In the genomic region with DNA sequence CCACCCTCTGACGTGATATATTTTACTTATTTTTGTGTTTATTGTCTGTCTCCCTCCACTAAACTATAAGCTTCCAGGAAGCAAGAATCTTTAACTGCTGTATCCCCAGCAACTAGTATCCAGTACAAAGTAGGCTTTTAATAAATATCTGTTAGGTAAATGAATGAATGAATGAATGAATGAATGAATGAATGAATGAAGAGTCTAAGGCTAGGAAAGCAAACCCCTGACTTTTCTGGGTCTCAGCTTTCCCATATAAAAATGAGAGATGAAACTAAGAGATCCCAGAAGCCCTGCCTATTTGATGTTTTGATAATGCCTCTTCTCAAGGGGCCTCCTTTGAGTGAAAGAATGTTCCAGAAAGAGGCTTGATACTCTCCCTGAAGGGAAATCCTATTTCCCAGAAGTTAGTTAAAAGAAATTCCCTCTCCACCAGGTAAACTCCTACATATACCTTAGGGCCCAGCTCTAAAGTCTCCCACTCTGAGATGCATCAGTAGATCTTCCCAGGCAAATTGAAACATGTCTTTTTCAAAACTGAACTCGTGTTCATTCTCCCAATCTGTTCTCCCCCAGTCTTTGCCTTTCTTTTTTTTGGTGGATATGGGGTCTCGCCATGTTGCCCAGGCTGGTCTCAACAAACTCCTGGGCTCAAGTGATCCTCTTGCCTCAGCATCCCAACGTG, we compare ENCODE assay signal across 31 cellular contexts. TPM values are rescaled to one million over a fixed set of nuclear protein-coding genes. Genes with fewer than 3 reads are reported as not detected.
"Had no signal": no experiment of that assay in that cellular context is flagged by ENCODE, and none has a peak within 500 bp of the region (broad histone marks: within the 10 kb centered on the region; RNA-seq: fewer than 3 reads in every experiment).

No MANE protein-coding gene starts in this region.

- H3K4me1 ChIP-seq: esophagus squamous epithelium, gastroesophageal sphincter had no signal

- DNase-seq: activated B cell treated with CpG ODN at 0.5 μM for 24 hours; activated CD4-positive, alpha-beta T cell treated with anti-CD3 and anti-CD28 coated beads for 48 hours; activated CD4-positive, alpha-beta T cell treated with anti-CD3 and anti-CD28 coated beads, Interleukin-2, amount 50 U/mL, for 1 hour; activated CD4-positive, alpha-beta T cell treated with anti-CD3 and anti-CD28 coated beads, Interleukin-2, amount 50 U/mL, for 48 hours; activated CD8-positive, alpha-beta memory T cell treated with anti-CD3 and anti-CD28 coated beads for 24 hours; activated CD8-positive, alpha-beta T cell treated with anti-CD3 and anti-CD28 coated beads for 36 hours; activated effector memory CD4-positive, alpha-beta T cell treated with Interleukin-2 at 50 U/mL for 16 hours; activated gamma-delta T cell treated with Interleukin-2 at 50 U/mL for 16 hours; activated naive CD4-positive, alpha-beta T cell treated with anti-CD3 and anti-CD28 coated beads, Interleukin-2, amount 50 U/mL, for 16 hours; activated naive CD4-positive, alpha-beta T cell treated with Interleukin-2 at 50 U/mL for 16 hours; activated T-cell treated with anti-CD3 and anti-CD28 coated beads, Interleukin-2, amount 50 U/mL, for 4 hours; amniotic stem cell; anterior cingulate cortex; brain microvascular endothelial cell; cortex of kidney; dermis blood vessel endothelial cell; effector CD8-positive, alpha-beta T cell; esophagus squamous epithelium; foreskin melanocyte; T-helper 1 cell; T-helper 17 cell; T1000; WERI-Rb-1 had no signal

- H3K9me3 ChIP-seq: esophagus squamous epithelium, gastroesophageal sphincter had no signal

- H3K4me3 ChIP-seq: esophagus squamous epithelium, gastroesophageal sphincter had no signal

- FAIRE-seq: astrocyte, bronchial epithelial cell, endometrium, endothelial cell of umbilical vein had no signal

- H3K27me3 ChIP-seq: brain microvascular endothelial cell, esophagus squamous epithelium had no signal

- H3K36me3 ChIP-seq: brain microvascular endothelial cell, esophagus squamous epithelium, gastroesophageal sphincter had no signal

- ATAC-seq: activated CD4-positive, CD25-positive, alpha-beta regulatory T cell treated with anti-CD3 and anti-CD28 coated beads, Interleukin-2, amount 50 U/mL, for 24 hours; activated CD8-positive, alpha-beta T cell treated with anti-CD3 and anti-CD28 coated beads for 36 hours; activated T-cell treated with anti-CD3 and anti-CD28 coated beads, Interleukin-2, amount 50 U/mL, for 4 hours; activated T-helper 17 cell treated with anti-CD3 and anti-CD28 coated beads, Interleukin-2, amount 50 U/mL, for 72 hours; gastroesophageal sphincter; T-helper 17 cell had no signal

- H3K27ac ChIP-seq: brain microvascular endothelial cell, epithelial cell of prostate, esophagus squamous epithelium, gastroesophageal sphincter, WERI-Rb-1 had no signal

RNA-seq across cellular contexts. Expression of a gene that starts 7.8 kb away (rescaled TPM):
- total RNA-seq: T-helper 17 cell had no signal
